ENCODE assay signal across 9 cellular contexts in the genomic region with DNA sequence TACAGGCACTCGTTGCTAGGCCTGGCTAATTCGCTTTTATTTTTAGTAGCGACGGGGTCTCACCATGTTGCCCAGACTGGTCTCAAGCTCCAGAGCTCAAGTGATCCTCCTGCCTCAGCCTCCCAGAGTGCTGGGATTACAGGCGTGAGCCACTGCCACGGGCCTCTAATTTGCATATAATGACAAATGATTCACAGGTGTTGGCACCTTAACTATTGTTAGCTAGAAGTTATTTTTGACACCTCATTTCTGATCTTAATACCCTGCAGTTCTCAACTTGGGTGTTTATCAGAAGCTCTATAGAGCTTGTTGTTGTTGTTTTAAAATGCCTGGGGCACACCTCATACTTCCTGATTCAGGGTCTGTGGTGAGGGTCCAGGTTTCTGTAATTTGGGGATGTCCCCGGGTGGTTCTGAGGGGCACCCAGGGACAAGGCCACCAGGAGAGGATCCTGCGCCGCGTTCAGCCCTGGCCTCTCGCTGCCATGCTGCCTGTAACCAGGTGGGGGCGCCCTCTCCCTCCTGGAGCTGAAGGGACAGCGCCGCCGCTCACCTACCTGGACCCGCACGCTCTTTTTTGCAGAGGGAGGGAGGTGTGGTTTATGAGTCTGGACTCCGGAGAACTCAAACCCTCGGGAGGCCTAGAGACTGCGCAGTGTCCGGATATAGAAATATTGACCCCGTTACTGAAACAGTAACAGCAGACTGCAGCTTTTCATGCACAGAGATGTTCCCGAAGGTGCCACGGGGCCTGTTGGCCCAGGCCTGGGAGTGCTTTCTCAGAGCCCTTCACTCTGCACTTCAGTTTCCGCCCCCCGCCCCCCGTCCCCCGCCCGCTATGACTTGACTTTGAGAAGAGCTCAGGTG. TPM values are rescaled to one million over a fixed set of nuclear protein-coding genes. Genes with fewer than 3 reads are reported as not detected.
A peak's percentile ranks its signal among the peaks of the same experiment; 100 is the strongest.
DNase-seq lines count a peak whose midpoint lies in the region; ATAC-seq and TF ChIP-seq lines count a peak whose summit lies in the region.
"Had no signal": no experiment of that assay in that cellular context is flagged by ENCODE, and none has a peak within 500 bp of the region (broad histone marks: within the 10 kb centered on the region; RNA-seq: fewer than 3 reads in every experiment).

No MANE protein-coding gene starts in this region.

- H3K79me2 ChIP-seq in osteoblast (ENCODE audit: insufficient read depth, low read length), result no peaks in the 10 kb centered on the region

- H3K9me3 Mint-ChIP-seq in IgD-negative memory B cell, result peaks cover 0 to 5% (median 3%) of the 10 kb centered on the region in 3 donors

- no peak overlapping the region for H3K4me3 ChIP-seq in RWPE2 (ENCODE audit: severe bottlenecking)
- H3K4me3 ChIP-seq in osteoblast (ENCODE audit: insufficient read depth, low read length), result peak overlapping the region; percentile 63
- H3K4me3 ChIP-seq in thoracic aorta, result peak overlapping the region; percentile 49

- H3K36me3 ChIP-seq in RWPE2 (ENCODE audit: low read depth) (no peaks in the 10 kb centered on the region), osteoblast (ENCODE audit: insufficient read depth, low read length) (no peaks in the 10 kb centered on the region), thoracic aorta (no peaks in the 10 kb centered on the region)

- H4K20me1 ChIP-seq in osteoblast (ENCODE audit: insufficient read depth, low read length), result no peaks in the 10 kb centered on the region

- peak overlapping the region; percentile 75 for H2AFZ ChIP-seq in osteoblast (ENCODE audit: low read length)

- H3K27ac ChIP-seq in RWPE2 (ENCODE audit: poor library complexity, severe bottlenecking) (no peak overlapping the region), osteoblast (ENCODE audit: low read depth, low read length) (no peak overlapping the region), thoracic aorta (no peak overlapping the region)
- H3K27ac ChIP-seq: epithelial cell of prostate had no signal

- H3K4me1 ChIP-seq in RWPE2 (ENCODE audit: insufficient read depth, poor library complexity, severe bottlenecking), result no peaks in the 10 kb centered on the region
- H3K4me1 ChIP-seq in osteoblast (ENCODE audit: insufficient read depth, low read length), result no peaks in the 10 kb centered on the region
- H3K4me1 ChIP-seq in thoracic aorta (ENCODE audit: control insufficient read depth in 1 of 2, low read depth in 2 of 2), result peaks cover 0 to 7% of the 10 kb centered on the region in 2 donors

- H3K27ac Mint-ChIP-seq in IgD-negative memory B cell, result peak overlapping the region; percentile 72 to 94 (median 83)

- peaks cover 4% of the 10 kb centered on the region for H3K27me3 Mint-ChIP-seq in IgD-negative memory B cell

- H3K4me1 Mint-ChIP-seq in IgD-negative memory B cell, result peaks cover 35 to 44% (median 43%) of the 10 kb centered on the region in 3 donors

- peak overlapping the region; percentile 86 for H3K4me2 ChIP-seq in osteoblast (ENCODE audit: insufficient read depth, low read length)

- peak overlapping the region; percentile 41 to 90 (median 80) for H3K4me3 Mint-ChIP-seq in IgD-negative memory B cell

- H3K36me3 Mint-ChIP-seq in IgD-negative memory B cell, result peaks cover 3% of the 10 kb centered on the region

- DNase-seq in D341Med (ENCODE audit: low spot score), result peak; percentile 95
- no peak for DNase-seq in RWPE2 (ENCODE audit: low spot score)
- peak; percentile 74 for DNase-seq in activated gamma-delta T cell treated with anti-CD3 and anti-CD28 coated beads, Interleukin-2, amount 50 U/mL, for 16 hours (ENCODE audit: low read depth)
- peak; percentile 74 for DNase-seq in germinal center (ENCODE audit: low spot score)
- peak; percentile 94 for DNase-seq in osteoblast (ENCODE audit: insufficient read length, low spot score, missing footprints)
- DNase-seq in thoracic aorta (ENCODE audit: low spot score), result peak; percentile 12

- peak; percentile 71 for TF ChIP-seq CTCF in RWPE2 (IDR thresholded peaks at IDR 0.05; ENCODE audit: poor library complexity, severe bottlenecking)
- TF ChIP-seq CTCF in osteoblast (IDR thresholded peaks at IDR 0.05; ENCODE audit: extremely low read depth, low read depth, low read length), result peak; percentile 96
- peak; percentile 67 for TF ChIP-seq CTCF in thoracic aorta (IDR thresholded peaks at IDR 0.05)

- H3K27me3 ChIP-seq in RWPE2 (ENCODE audit: insufficient read depth, poor library complexity, severe bottlenecking), result no peaks in the 10 kb centered on the region
- peaks cover 11% of the 10 kb centered on the region for H3K27me3 ChIP-seq in osteoblast (ENCODE audit: insufficient read depth, low read length)
- H3K27me3 ChIP-seq in thoracic aorta (replicated peaks; ENCODE audit: insufficient read depth), result no peaks in the 10 kb centered on the region

- ATAC-seq in GM21528 (IDR thresholded peaks at IDR 0.05; ENCODE audit: low FRiP score, unreplicated experiment), result peak; percentile 54
- ATAC-seq in RWPE2 (ENCODE audit: low read depth), result peak; percentile 74
- ATAC-seq in thoracic aorta (ENCODE audit: insufficient number of reproducible peaks, low FRiP score, low read depth), result peak; percentile 24

- no peaks in the 10 kb centered on the region for H3K9me3 ChIP-seq in RWPE2 (ENCODE audit: severe bottlenecking)
- no peaks in the 10 kb centered on the region for H3K9me3 ChIP-seq in osteoblast (ENCODE audit: low read depth, low read length)
- H3K9me3 ChIP-seq in thoracic aorta, result no peaks in the 10 kb centered on the region

RNA-seq across cellular contexts. Expression of a gene that starts 23.0 kb away (rescaled TPM):
- not detected for polyA plus RNA-seq in IgD-negative memory B cell
- total RNA-seq in osteoblast, result 1.4 and 2.4 TPM in 2 replicates
- under 1 TPM in 1 of 2 donors, not detected in 1; 0.35 TPM for total RNA-seq in thoracic aorta

Comparison
In these comparisons a context has a peak if more than half of its experiments do, and no peak if none do; other contexts are left out.
1. ATAC-seq: peak in every context shown above with its lines; median percentile 74 in RWPE2; 54 in GM21528; 24 in thoracic aorta.